9 cellular contexts compared by ENCODE assay signal in genomic region chr2:26768759-26769500, GRCh38. TPM values are rescaled to one million over a fixed set of nuclear protein-coding genes. Genes with fewer than 3 reads are reported as not detected.
A peak's percentile ranks its signal among the peaks of the same experiment; 100 is the strongest.
DNase-seq lines count a peak whose midpoint lies in the region; ATAC-seq and TF ChIP-seq lines count a peak whose summit lies in the region.
"Had no signal": no experiment of that assay in that cellular context is flagged by ENCODE, and none has a peak within 500 bp of the region (broad histone marks: within the 10 kb centered on the region; RNA-seq: fewer than 3 reads in every experiment).

No MANE protein-coding gene starts in this region.

- H3K9ac ChIP-seq in neuronal stem cell (ENCODE audit: low read depth, low read length, poor library complexity), result no peak overlapping the region

- H3K27me3 ChIP-seq in CD8-positive, alpha-beta T cell (ENCODE audit: insufficient read depth, low read length), result no peaks in the 10 kb centered on the region
- H3K27me3 ChIP-seq in neuronal stem cell (ENCODE audit: control insufficient read depth in 3 of 3, insufficient read depth in 3 of 3, low read depth in 1 of 3, low read length in 3 of 3) (no peaks in the 10 kb centered on the region), BE2C (no peaks in the 10 kb centered on the region)

- no peak overlapping the region for H4K91ac ChIP-seq in neuronal stem cell (ENCODE audit: low read depth, low read length, poor library complexity)

- peaks cover 2% of the 10 kb centered on the region for H3K36me3 ChIP-seq in CD8-positive, alpha-beta T cell (ENCODE audit: insufficient read depth, low read length)
- peaks cover 0 to 64% of the 10 kb centered on the region in 2 donors for H3K36me3 ChIP-seq in neuronal stem cell (replicated peaks in 1 of 2; ENCODE audit: control insufficient read depth in 2 of 2, insufficient read depth in 2 of 2, low read length in 2 of 2)
- H3K36me3 ChIP-seq in BE2C, result peaks cover 9% of the 10 kb centered on the region

- WGBS in neuronal stem cell (ENCODE audit: extremely low coverage in 2 of 2, insufficient read length in 2 of 2, insufficient replicate concordance in 1 of 2), 2 donors, result no CpG with 5 or more reads among the region's 14 CpGs

- no peaks in the 10 kb centered on the region for H3K9me3 Mint-ChIP-seq in CD8-positive, alpha-beta T cell

- no peak overlapping the region for H3K4me3 ChIP-seq in CD8-positive, alpha-beta T cell (ENCODE audit: low read depth, low read length)
- H3K4me3 ChIP-seq in neuronal stem cell (ENCODE audit: low read length in 2 of 2), result no peak overlapping the region
- H3K4me3 ChIP-seq in BE2C (ENCODE audit: low read depth, low read length), result no peak overlapping the region

- ATAC-seq in CD8-positive, alpha-beta T cell, result no peak
- ATAC-seq in HG03175 (IDR thresholded peaks at IDR 0.05; ENCODE audit: unreplicated experiment) (no peak), GM18502 (IDR thresholded peaks at IDR 0.05; ENCODE audit: poor library complexity, unreplicated experiment) (no peak), GM18519 (IDR thresholded peaks at IDR 0.05; ENCODE audit: low FRiP score, unreplicated experiment) (no peak)

- peak overlapping the region; percentile 81 for H3K23ac ChIP-seq in neuronal stem cell (ENCODE audit: low read depth, low read length, poor library complexity)

- H3K4me3 Mint-ChIP-seq in CD8-positive, alpha-beta T cell, result no peak overlapping the region
- H3K4me3 Mint-ChIP-seq: activated naive CD8-positive, alpha-beta T cell had no signal

- CTCF ChIA-PET in CD8-positive, alpha-beta T cell (lab: Charles Lee), result interaction anchor here (1.3 kb wide), 1 partner anchor 23 kb away, joined by 3 read pairs; no protein-coding TSS in a partner anchor

- H3K18ac ChIP-seq in neuronal stem cell (ENCODE audit: low read length), result no peak overlapping the region

- DNase-seq in CD8-positive, alpha-beta T cell, result peak in 1 of 7 experiments; percentile 29
- peak; percentile 86 to 91 for DNase-seq in erythroblast (lab: John Stamatoyannopoulos, UW)
- DNase-seq in neuronal stem cell (ENCODE audit: low spot score), result no peak
- no peak for DNase-seq in BE2C

- no peak overlapping the region for H2AK5ac ChIP-seq in neuronal stem cell (ENCODE audit: low read depth, low read length)

- intact Hi-C loops in CD8-positive, alpha-beta T cell (cut with DNase I, micrococcal nuclease), result no loop called here

- H2BK5ac ChIP-seq in neuronal stem cell (ENCODE audit: low read length), result peak overlapping the region; percentile 78

- H2BK120ac ChIP-seq in neuronal stem cell (ENCODE audit: low read depth, low read length), result no peak overlapping the region

- peaks cover 71% of the 10 kb centered on the region for H3K4me1 Mint-ChIP-seq in CD8-positive, alpha-beta T cell (ENCODE audit: low read depth)

- H3K4me1 ChIP-seq in CD8-positive, alpha-beta T cell (ENCODE audit: insufficient read depth, low read length), result peaks cover 54% of the 10 kb centered on the region
- H3K4me1 ChIP-seq in neuronal stem cell (ENCODE audit: control insufficient read depth in 2 of 2, insufficient read depth in 1 of 2, low read depth in 1 of 2, low read length in 2 of 2) (peaks cover 7 to 34% of the 10 kb centered on the region in 2 donors), BE2C (peaks cover 19% of the 10 kb centered on the region)

- TF ChIP-seq CTCF in CD8-positive, alpha-beta T cell (IDR thresholded peaks at IDR 0.05), result no peak
- no peak for TF ChIP-seq CTCF in BE2C (IDR thresholded peaks at IDR 0.05; ENCODE audit: low read depth, low read length)

- H2BK15ac ChIP-seq in neuronal stem cell (ENCODE audit: low read length), result no peak overlapping the region

- POLR2A ChIA-PET in CD8-positive, alpha-beta T cell (lab: Charles Lee), result no interaction called here

- no peaks in the 10 kb centered on the region for H3K9me3 ChIP-seq in CD8-positive, alpha-beta T cell (ENCODE audit: low read length)
- H3K9me3 ChIP-seq in neuronal stem cell (replicated peaks in 1 of 2; ENCODE audit: control insufficient read depth in 2 of 2, insufficient read depth in 1 of 2, low read depth in 1 of 2, low read length in 2 of 2) (no peaks in the 10 kb centered on the region), BE2C (no peaks in the 10 kb centered on the region)

- TF ChIP-seq POLR2A in erythroblast (IDR thresholded peaks at IDR 0.05; ENCODE audit: low read length), result peak; percentile 64

- H2BK12ac ChIP-seq in neuronal stem cell (ENCODE audit: low read length), result no peak overlapping the region

- H4K8ac ChIP-seq in neuronal stem cell (ENCODE audit: low read depth, low read length), result no peak overlapping the region

- H3K36me3 Mint-ChIP-seq in CD8-positive, alpha-beta T cell, result peaks cover 13% of the 10 kb centered on the region

- no peak overlapping the region for H3K27ac ChIP-seq in CD8-positive, alpha-beta T cell (ENCODE audit: low read depth, low read length)
- no peak overlapping the region for H3K27ac ChIP-seq in neuronal stem cell (replicated peaks; ENCODE audit: low read length)

- no peak overlapping the region for H3K14ac ChIP-seq in neuronal stem cell (ENCODE audit: low read length)

- H3K4ac ChIP-seq in neuronal stem cell (ENCODE audit: low read length), result no peak overlapping the region

- H3K27ac Mint-ChIP-seq in CD8-positive, alpha-beta T cell, result peak overlapping the region; percentile 71
- H3K27ac Mint-ChIP-seq: activated naive CD8-positive, alpha-beta T cell had no signal

- H3K27me3 Mint-ChIP-seq in CD8-positive, alpha-beta T cell (ENCODE audit: low read depth), result no peaks in the 10 kb centered on the region
- H3K27me3 Mint-ChIP-seq: activated naive CD8-positive, alpha-beta T cell had no signal

- H2AFZ ChIP-seq in neuronal stem cell (ENCODE audit: low read length), result no peak overlapping the region

- no peak overlapping the region for H3K4me2 ChIP-seq in neuronal stem cell (ENCODE audit: insufficient read depth, low read length, poor library complexity, severe bottlenecking)

- H3K79me1 ChIP-seq in neuronal stem cell (ENCODE audit: low read depth, low read length), result peaks cover 3% of the 10 kb centered on the region

TF ChIP-seq in PFSK-1, 5 proteins besides CTCF, POLR2A, EP300 and RAD21:
- no peak for TF ChIP-seq TAF1 (IDR thresholded peaks at IDR 0.05; ENCODE audit: borderline replicate concordance, insufficient read depth, low read length)
- no peak for TF ChIP-seq FOXP2 (optimal IDR thresholded peaks at IDR 0.05; ENCODE audit: borderline replicate concordance, extremely low read depth, extremely low read length, insufficient read depth)
- TF ChIP-seq POLR2AphosphoS5 (IDR thresholded peaks at IDR 0.05; ENCODE audit: low read depth, low read length), result 0 out of 2 replicates have a peak, but pooled peaks have one; percentile 23
- TF ChIP-seq SIN3A (IDR thresholded peaks at IDR 0.05; ENCODE audit: borderline replicate concordance, insufficient read depth, low read length), result 0 out of 2 replicates have a peak, but pooled peaks have one; percentile 25
- TF ChIP-seq REST (IDR thresholded peaks at IDR 0.05; ENCODE audit: insufficient read depth in 1 of 2, low read depth in 2 of 2, low read length in 2 of 2), result no peak

RNA-seq across cellular contexts. Expression of gene SLC35F6, which starts 4.8 kb away (rescaled TPM):
- total RNA-seq in CD8-positive, alpha-beta T cell, result 10 to 100 TPM; 30.4 to 30.7 TPM
- 88.4 TPM for polyA plus RNA-seq in PFSK-1 (2012; ENCODE audit: insufficient read length, low read depth)
- 8.5 TPM for polyA plus RNA-seq in neuronal stem cell (2013, experiment 1 of 2)
- polyA plus RNA-seq in neuronal stem cell (2013, experiment 2 of 2), result 9.6 TPM
- polyA plus RNA-seq in BE2C (2012; ENCODE audit: insufficient read depth, insufficient read length, low read depth), result 20.8 TPM

RNA-seq across cellular contexts. Expression of gene CENPA, which starts 16.9 kb away (rescaled TPM):
- total RNA-seq in CD8-positive, alpha-beta T cell, result under 1 TPM; 0.39 to 0.62 TPM
- polyA plus RNA-seq in PFSK-1 (2012; ENCODE audit: insufficient read length, low read depth), result 9.1 TPM
- 61.5 TPM for polyA plus RNA-seq in neuronal stem cell (2013, experiment 1 of 2)
- 60.8 TPM for polyA plus RNA-seq in neuronal stem cell (2013, experiment 2 of 2)
- polyA plus RNA-seq in BE2C (2012; ENCODE audit: insufficient read depth, insufficient read length, low read depth), result 3.7 TPM

Comparison
In these comparisons a context has a peak if more than half of its experiments do, and no peak if none do; other contexts are left out.
1. DNase-seq: peak in erythroblast (2 of 2); none in neuronal stem cell (single experiment) and BE2C (single experiment).